In the genomic region with DNA sequence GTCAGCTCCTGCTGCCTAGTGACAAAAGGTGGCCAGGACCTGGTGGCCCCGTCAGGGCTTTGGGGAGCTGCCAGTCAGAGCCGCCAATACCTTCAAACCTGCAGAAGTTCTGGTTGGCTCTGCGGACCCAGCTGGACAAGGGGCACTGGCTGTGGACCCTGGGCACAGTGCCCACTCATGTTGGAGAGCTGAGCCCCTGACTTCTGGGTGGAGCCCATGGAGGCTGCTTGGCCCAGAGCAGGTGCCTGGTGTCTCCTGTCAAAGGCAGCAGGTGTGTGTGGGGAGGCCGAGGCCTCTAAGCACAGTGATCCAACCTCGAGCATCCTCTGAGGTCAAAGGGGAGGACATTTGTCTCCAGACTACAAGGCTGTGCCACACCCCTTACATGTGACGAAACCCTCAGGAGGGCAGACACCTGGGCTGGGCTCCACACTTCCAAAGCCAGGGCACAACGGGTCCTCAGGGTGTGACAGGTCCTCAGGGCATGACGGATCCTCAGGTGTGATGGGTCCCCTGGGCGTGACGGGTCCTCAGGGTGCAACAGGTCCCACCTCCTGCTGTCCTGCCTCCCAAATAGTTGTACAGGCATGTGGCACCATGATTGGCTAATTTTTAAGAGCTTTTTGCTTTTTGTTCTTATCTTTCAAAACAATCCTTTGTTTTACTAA, we compare ENCODE assay signal across 20 cellular contexts. TPM values are rescaled to one million over a fixed set of nuclear protein-coding genes. Genes with fewer than 3 reads are reported as not detected.
"Had no signal": no experiment of that assay in that cellular context is flagged by ENCODE, and none has a peak within 500 bp of the region (broad histone marks: within the 10 kb centered on the region; RNA-seq: fewer than 3 reads in every experiment).

No MANE protein-coding gene starts in this region.

- H3K79me2 ChIP-seq: hepatocyte had no signal

- H3K27ac Mint-ChIP-seq: activated CD4-positive, alpha-beta memory T cell treated with anti-CD3 and anti-CD28 coated beads for 36 hours; activated CD4-positive, alpha-beta T cell treated with anti-CD3 and anti-CD28 coated beads for 36 hours; activated CD8-positive, alpha-beta memory T cell treated with anti-CD3 and anti-CD28 coated beads, Interleukin-2, amount 10 ng/mL, durations not matched to agents 7 days and 5 days; activated naive CD4-positive, alpha-beta T cell treated with anti-CD3 and anti-CD28 coated beads, Interleukin-2, amount 50 U/mL, for 24 hours; naive thymus-derived CD4-positive, alpha-beta T cell had no signal

- H3K36me3 Mint-ChIP-seq: activated CD4-positive, alpha-beta memory T cell treated with anti-CD3 and anti-CD28 coated beads for 36 hours; activated CD8-positive, alpha-beta memory T cell treated with anti-CD3 and anti-CD28 coated beads, Interleukin-2, amount 10 ng/mL, durations not matched to agents 7 days and 5 days; activated naive CD4-positive, alpha-beta T cell treated with anti-CD3 and anti-CD28 coated beads, Interleukin-2, amount 50 U/mL, for 24 hours; naive thymus-derived CD4-positive, alpha-beta T cell had no signal

- ATAC-seq: activated CD4-positive, alpha-beta T cell treated with anti-CD3 and anti-CD28 coated beads for 36 hours; activated CD8-positive, alpha-beta memory T cell treated with anti-CD3 and anti-CD28 coated beads, Interleukin-2, amount 10 ng/mL, durations not matched to agents 7 days and 5 days; esophagus mucosa; naive thymus-derived CD4-positive, alpha-beta T cell had no signal

- DNase-seq: activated CD4-positive, alpha-beta memory T cell treated with anti-CD3 and anti-CD28 coated beads for 36 hours; activated CD4-positive, alpha-beta T cell treated with anti-CD3 and anti-CD28 coated beads for 36 hours; activated CD8-positive, alpha-beta memory T cell treated with anti-CD3 and anti-CD28 coated beads, Interleukin-2, amount 10 ng/mL, durations not matched to agents 7 days and 5 days; activated T-cell treated with anti-CD3 and anti-CD28 coated beads, Interleukin-2, amount 50 U/mL, for 1 hour; adrenal gland; naive thymus-derived CD4-positive, alpha-beta T cell; stimulated activated CD4-positive, alpha-beta T cell treated with anti-CD3 and anti-CD28 coated beads, Interleukin-15, amount 100 ng/mL, for 24 hours; stimulated activated CD4-positive, alpha-beta T cell treated with anti-CD3 and anti-CD28 coated beads, Interleukin-4, amount 100 ng/mL, for 24 hours; stimulated activated naive CD4-positive, alpha-beta T cell; substantia nigra; transverse colon had no signal

- H3K4me2 ChIP-seq: hepatocyte had no signal

- H3K27me3 Mint-ChIP-seq: activated CD4-positive, alpha-beta memory T cell treated with anti-CD3 and anti-CD28 coated beads for 36 hours; activated CD4-positive, alpha-beta T cell treated with anti-CD3 and anti-CD28 coated beads for 36 hours; activated CD8-positive, alpha-beta memory T cell treated with anti-CD3 and anti-CD28 coated beads, Interleukin-2, amount 10 ng/mL, durations not matched to agents 7 days and 5 days; activated naive CD4-positive, alpha-beta T cell treated with anti-CD3 and anti-CD28 coated beads, Interleukin-2, amount 50 U/mL, for 24 hours; naive thymus-derived CD4-positive, alpha-beta T cell had no signal

- H3K9me3 ChIP-seq: adrenal gland, prostate gland, transverse colon had no signal

- H3K27ac ChIP-seq: adrenal gland, cardiac muscle cell, hepatocyte, prostate gland had no signal

- H3K4me3 ChIP-seq: adrenal gland, cardiac muscle cell, hepatocyte, prostate gland, transverse colon had no signal

- H3K4me1 Mint-ChIP-seq: activated CD4-positive, alpha-beta T cell treated with anti-CD3 and anti-CD28 coated beads for 36 hours; activated CD8-positive, alpha-beta memory T cell treated with anti-CD3 and anti-CD28 coated beads, Interleukin-2, amount 10 ng/mL, durations not matched to agents 7 days and 5 days had no signal

- H3K27me3 ChIP-seq: hepatocyte, transverse colon had no signal

- H3K9me3 Mint-ChIP-seq: activated CD4-positive, alpha-beta memory T cell treated with anti-CD3 and anti-CD28 coated beads for 36 hours; activated naive CD4-positive, alpha-beta T cell treated with anti-CD3 and anti-CD28 coated beads, Interleukin-2, amount 50 U/mL, for 24 hours had no signal

- H3K4me1 ChIP-seq: adrenal gland, prostate gland, transverse colon had no signal

- H3K36me3 ChIP-seq: adrenal gland, cardiac muscle cell, prostate gland, transverse colon had no signal

- H2AFZ ChIP-seq: hepatocyte had no signal

- H3K4me3 Mint-ChIP-seq: activated CD4-positive, alpha-beta memory T cell treated with anti-CD3 and anti-CD28 coated beads for 36 hours; activated CD4-positive, alpha-beta T cell treated with anti-CD3 and anti-CD28 coated beads for 36 hours; activated CD8-positive, alpha-beta memory T cell treated with anti-CD3 and anti-CD28 coated beads, Interleukin-2, amount 10 ng/mL, durations not matched to agents 7 days and 5 days; activated naive CD4-positive, alpha-beta T cell treated with anti-CD3 and anti-CD28 coated beads, Interleukin-2, amount 50 U/mL, for 24 hours; naive thymus-derived CD4-positive, alpha-beta T cell had no signal

RNA-seq across cellular contexts. Expression of a gene that starts 37.0 kb away (rescaled TPM):
- total RNA-seq: activated CD4-positive, alpha-beta memory T cell treated with anti-CD3 and anti-CD28 coated beads for 36 hours; activated CD4-positive, alpha-beta T cell treated with anti-CD3 and anti-CD28 coated beads for 36 hours; activated CD8-positive, alpha-beta memory T cell treated with anti-CD3 and anti-CD28 coated beads, Interleukin-2, amount 10 ng/mL, durations not matched to agents 7 days and 5 days; kidney epithelial cell; lung microvascular endothelial cell; mononuclear cell; naive thymus-derived CD4-positive, alpha-beta T cell; T-helper 1 cell treated with Interleukin-12 subunit alpha and Interleukin-12 subunit beta and Interleukin-4 antibody, amounts not matched to agents 30 ng/mL and 1 ng/mL, for 36 hours had no signal
- polyA plus RNA-seq: cardiac muscle cell; naive thymus-derived CD4-positive, alpha-beta T cell had no signal

RNA-seq across cellular contexts. Expression of a gene that starts 46.1 kb away (rescaled TPM):
- total RNA-seq: activated CD4-positive, alpha-beta memory T cell treated with anti-CD3 and anti-CD28 coated beads for 36 hours; activated CD4-positive, alpha-beta T cell treated with anti-CD3 and anti-CD28 coated beads for 36 hours; activated CD8-positive, alpha-beta memory T cell treated with anti-CD3 and anti-CD28 coated beads, Interleukin-2, amount 10 ng/mL, durations not matched to agents 7 days and 5 days; cardiac muscle cell; esophagus mucosa; kidney epithelial cell; lung microvascular endothelial cell; naive thymus-derived CD4-positive, alpha-beta T cell; T-helper 1 cell treated with Interleukin-12 subunit alpha and Interleukin-12 subunit beta and Interleukin-4 antibody, amounts not matched to agents 30 ng/mL and 1 ng/mL, for 36 hours; transverse colon had no signal
- polyA plus RNA-seq: cardiac muscle cell; naive thymus-derived CD4-positive, alpha-beta T cell had no signal
